ENCODE assay signal across 8 cellular contexts in the genomic region with DNA sequence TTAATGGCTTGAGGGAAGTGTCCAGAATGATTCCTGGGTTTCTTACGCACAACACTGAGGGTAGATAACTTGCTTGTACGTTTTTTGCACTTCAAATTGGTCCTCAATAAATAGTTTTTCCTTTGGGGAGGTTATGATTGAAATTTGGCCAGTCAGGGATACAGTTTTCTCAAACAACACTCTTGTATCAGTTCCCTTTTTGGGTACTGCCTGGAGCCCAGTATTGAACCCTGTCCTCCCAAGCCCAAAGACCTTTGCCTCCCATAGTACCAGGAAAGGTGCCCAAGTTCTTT. TPM values are rescaled to one million over a fixed set of nuclear protein-coding genes. Genes with fewer than 3 reads are reported as not detected.
A peak's percentile ranks its signal among the peaks of the same experiment; 100 is the strongest.
DNase-seq lines count a peak whose midpoint lies in the region; TF ChIP-seq lines count a peak whose summit lies in the region.

No MANE protein-coding gene starts in this region.

- H3K27me3 ChIP-seq in BJ (ENCODE audit: control insufficient read depth, insufficient read depth, low read length) (no peaks in the 10 kb centered on the region), MG63 (no peaks in the 10 kb centered on the region), ectodermal cell (ENCODE audit: control insufficient read depth, insufficient read depth, low read length, poor library complexity, severe bottlenecking) (no peaks in the 10 kb centered on the region), neural cell (ENCODE audit: insufficient read depth, low read depth, low read length) (no peaks in the 10 kb centered on the region)

- H3K4me3 ChIP-seq in BJ (ENCODE audit: low read depth, low read length) = peak overlapping the region; percentile 63
- H3K4me3 ChIP-seq in MG63 = peak overlapping the region; percentile 76
- peak overlapping the region; percentile 89 for H3K4me3 ChIP-seq in ectodermal cell (ENCODE audit: insufficient read depth, low read depth, low read length)
- peak overlapping the region; percentile 98 for H3K4me3 ChIP-seq in neural cell (ENCODE audit: low read length)

- WGBS in ectodermal cell, 2 experiments = 49 to 55% methylated on average over 2 of the region's 2 CpGs

- no peaks in the 10 kb centered on the region for H3K9me3 ChIP-seq in MG63
- H3K9me3 ChIP-seq in ectodermal cell (ENCODE audit: control insufficient read depth, low read length) = no peaks in the 10 kb centered on the region
- H3K9me3 ChIP-seq in neural cell (ENCODE audit: low read length) = no peaks in the 10 kb centered on the region

- H3K9me2 ChIP-seq in neural cell (ENCODE audit: insufficient read depth, low read length) = no peaks in the 10 kb centered on the region

- H3K4me1 ChIP-seq in ectodermal cell (ENCODE audit: control insufficient read depth, insufficient read depth, low read length) = no peaks in the 10 kb centered on the region

- H4K20me1 ChIP-seq in neural cell (ENCODE audit: insufficient read depth) = no peaks in the 10 kb centered on the region

- H2AFZ ChIP-seq in neural cell (ENCODE audit: low read depth, low read length) = peak overlapping the region; percentile 96

- peak overlapping the region; percentile 96 for H3K27ac ChIP-seq in ectodermal cell (ENCODE audit: insufficient read depth, low read depth, low read length, poor library complexity, severe bottlenecking)
- H3K27ac ChIP-seq in neural cell (ENCODE audit: low read length) = peak overlapping the region; percentile 92

- no peak for TF ChIP-seq RAD21 in neural cell (conservative IDR thresholded peaks at IDR 0.05)

- peak overlapping the region; percentile 96 for H3K9ac ChIP-seq in neural cell (ENCODE audit: low read length)

- H3K36me3 ChIP-seq in BJ (ENCODE audit: control insufficient read depth, insufficient read depth, low read length) = no peaks in the 10 kb centered on the region
- H3K36me3 ChIP-seq in MG63 = peaks cover 6% of the 10 kb centered on the region; the same call in 1 of the 2 replicates
- no peaks in the 10 kb centered on the region for H3K36me3 ChIP-seq in ectodermal cell (ENCODE audit: control insufficient read depth, insufficient read depth, low read length)
- H3K36me3 ChIP-seq in neural cell (ENCODE audit: insufficient read depth, low read length) = no peaks in the 10 kb centered on the region

- TF ChIP-seq CTCF in BJ (IDR thresholded peaks at IDR 0.05; ENCODE audit: insufficient read depth, low read depth, low read length) = no peak
- no peak for TF ChIP-seq CTCF in neural cell (IDR thresholded peaks at IDR 0.05; ENCODE audit: poor library complexity, severe bottlenecking)

- H3F3A ChIP-seq in neural cell (ENCODE audit: insufficient read depth, low read length, poor library complexity, severe bottlenecking) = no peaks in the 10 kb centered on the region

- CTCF ChIA-PET in BJ (lab: Yijun Ruan, JAX) = interaction anchor here (1.8 to 2.2 kb wide), 2 partner anchors 9 to 121 kb away, joined by 9 to 15 read pairs; no protein-coding TSS in a partner anchor

- no peak for TF ChIP-seq EP300 in neural cell (conservative IDR thresholded peaks at IDR 0.05; ENCODE audit: poor library complexity, severe bottlenecking)

- H3K79me2 ChIP-seq in neural cell (replicated peaks; ENCODE audit: insufficient read depth, low read length) = peaks cover 40% of the 10 kb centered on the region

- H3K4me2 ChIP-seq in neural cell (ENCODE audit: low read length) = no peak overlapping the region

- DNase-seq in BJ (ENCODE audit: low read depth) (no peak), MG63 (no peak), NAMALWA (ENCODE audit: low spot score) (no peak), epidermal melanocyte (ENCODE audit: insufficient read length, low spot score) (no peak), GF-D8 (lab: John Stamatoyannopoulos, UW) (no peak), nucleus accumbens (lab: John Stamatoyannopoulos, UW) (no peak)

- POLR2A ChIA-PET in BJ (lab: Charles Lee) = interaction anchor here (0.6 to 0.7 kb wide), 2 partner anchors 59 to 645 kb away, joined by 3 to 11 read pairs; no protein-coding TSS in a partner anchor

TF ChIP-seq in neural cell, 6 proteins besides CTCF, POLR2A, EP300 and RAD21:
- no peak for TF ChIP-seq MXI1 (conservative IDR thresholded peaks at IDR 0.05; ENCODE audit: poor library complexity, severe bottlenecking)
- no peak for TF ChIP-seq EZH2 (IDR thresholded peaks at IDR 0.05; ENCODE audit: borderline replicate concordance, insufficient read depth, low read length, poor library complexity, severe bottlenecking)
- TF ChIP-seq POLR2AphosphoS5 (IDR thresholded peaks at IDR 0.05) = no peak
- TF ChIP-seq TAF1 (IDR thresholded peaks at IDR 0.05; ENCODE audit: low read depth) = no peak
- TF ChIP-seq, protein P1, sequence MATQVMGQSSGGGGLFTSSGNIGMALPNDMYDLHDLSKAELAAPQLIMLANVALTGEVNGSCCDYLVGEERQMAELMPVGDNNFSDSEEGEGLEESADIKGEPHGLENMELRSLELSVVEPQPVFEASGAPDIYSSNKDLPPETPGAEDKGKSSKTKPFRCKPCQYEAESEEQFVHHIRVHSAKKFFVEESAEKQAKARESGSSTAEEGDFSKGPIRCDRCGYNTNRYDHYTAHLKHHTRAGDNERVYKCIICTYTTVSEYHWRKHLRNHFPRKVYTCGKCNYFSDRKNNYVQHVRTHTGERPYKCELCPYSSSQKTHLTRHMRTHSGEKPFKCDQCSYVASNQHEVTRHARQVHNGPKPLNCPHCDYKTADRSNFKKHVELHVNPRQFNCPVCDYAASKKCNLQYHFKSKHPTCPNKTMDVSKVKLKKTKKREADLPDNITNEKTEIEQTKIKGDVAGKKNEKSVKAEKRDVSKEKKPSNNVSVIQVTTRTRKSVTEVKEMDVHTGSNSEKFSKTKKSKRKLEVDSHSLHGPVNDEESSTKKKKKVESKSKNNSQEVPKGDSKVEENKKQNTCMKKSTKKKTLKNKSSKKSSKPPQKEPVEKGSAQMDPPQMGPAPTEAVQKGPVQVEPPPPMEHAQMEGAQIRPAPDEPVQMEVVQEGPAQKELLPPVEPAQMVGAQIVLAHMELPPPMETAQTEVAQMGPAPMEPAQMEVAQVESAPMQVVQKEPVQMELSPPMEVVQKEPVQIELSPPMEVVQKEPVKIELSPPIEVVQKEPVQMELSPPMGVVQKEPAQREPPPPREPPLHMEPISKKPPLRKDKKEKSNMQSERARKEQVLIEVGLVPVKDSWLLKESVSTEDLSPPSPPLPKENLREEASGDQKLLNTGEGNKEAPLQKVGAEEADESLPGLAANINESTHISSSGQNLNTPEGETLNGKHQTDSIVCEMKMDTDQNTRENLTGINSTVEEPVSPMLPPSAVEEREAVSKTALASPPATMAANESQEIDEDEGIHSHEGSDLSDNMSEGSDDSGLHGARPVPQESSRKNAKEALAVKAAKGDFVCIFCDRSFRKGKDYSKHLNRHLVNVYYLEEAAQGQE (IDR thresholded peaks at IDR 0.05; ENCODE audit: borderline replicate concordance) = no peak
- TF ChIP-seq SMC3 (conservative IDR thresholded peaks at IDR 0.05; ENCODE audit: poor library complexity) = no peak

RNA-seq across cellular contexts. Expression of gene PHACTR4, which starts 0.4 kb away (rescaled TPM):
- polyA plus RNA-seq in BJ (2011; rRNA removed) (5.2 and 9.1 TPM in 2 replicates), neural cell (7.8 and 7.9 TPM in 2 replicates)
- polyA minus RNA-seq in BJ (2011; rRNA and poly(A)+ RNA removed) = 8.2 and 11.0 TPM in 2 replicates
- total RNA-seq in MG63 (2014; rRNA removed; shearing (Covaris generic); ENCODE audit: low replicate concordance) = 0.07 and 6.9 TPM in 2 replicates
- 55.0 TPM for polyA plus RNA-seq in ectodermal cell (2013, experiment 1 of 4)
- 57.9 TPM for polyA plus RNA-seq in ectodermal cell (2013, experiment 2 of 4)
- polyA plus RNA-seq in ectodermal cell (2013, experiment 3 of 4) = 42.4 TPM
- polyA plus RNA-seq in ectodermal cell (2013, experiment 4 of 4) = 44.1 TPM
- polyA minus RNA-seq in neural cell = 13.9 and 15.5 TPM in 2 replicates

RNA-seq across cellular contexts. Expression of gene MED18, which starts 40.3 kb away (rescaled TPM):
- polyA plus RNA-seq in BJ (2011; rRNA removed) = 21.2 and 23.0 TPM in 2 replicates
- 25.4 and 44.5 TPM in 2 replicates for polyA minus RNA-seq in BJ (2011; rRNA and poly(A)+ RNA removed)
- 21.1 and 30.0 TPM in 2 replicates for total RNA-seq in MG63 (2014; rRNA removed; shearing (Covaris generic); ENCODE audit: low replicate concordance)
- polyA plus RNA-seq in ectodermal cell (2013, experiment 1 of 4) = 19.4 TPM
- polyA plus RNA-seq in ectodermal cell (2013, experiment 2 of 4) = 20.0 TPM
- 13.8 TPM for polyA plus RNA-seq in ectodermal cell (2013, experiment 3 of 4)
- 16.2 TPM for polyA plus RNA-seq in ectodermal cell (2013, experiment 4 of 4)
- 6.4 and 12.8 TPM in 2 replicates for polyA plus RNA-seq in neural cell
- 19.0 and 19.3 TPM in 2 replicates for polyA minus RNA-seq in neural cell
